Comparison of ENCODE assay signal across 8 cellular contexts in the genomic region with DNA sequence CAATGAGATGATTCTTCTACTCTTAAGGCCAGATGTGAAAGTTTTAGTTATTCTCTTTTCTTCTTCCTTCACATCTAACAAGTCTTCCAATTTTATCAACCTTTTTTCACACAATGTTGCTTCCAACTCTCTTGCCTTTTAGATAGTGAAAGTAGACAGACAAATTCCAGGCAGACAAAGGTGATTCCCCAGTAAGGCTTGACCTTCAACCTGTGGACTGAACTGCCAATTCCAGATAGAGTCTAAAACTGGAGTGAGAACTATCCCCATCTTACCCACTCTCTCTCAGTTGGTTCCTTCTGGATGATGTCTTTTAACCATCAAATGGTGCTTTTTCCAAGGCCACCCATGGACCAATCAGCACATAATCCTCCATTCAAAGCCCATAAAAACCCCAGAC.
"Had no signal": no experiment of that assay in that cellular context is flagged by ENCODE, and none has a peak within 500 bp of the region (broad histone marks: within the 10 kb centered on the region; RNA-seq: fewer than 3 reads in every experiment).

No MANE protein-coding gene starts in this region.

- H3K4me3 ChIP-seq: GM12878 had no signal

- DNase-seq: GDM1, GF-D8 had no signal

- FAIRE-seq: G401.6, GM12878, GM12891, GM12892, GM18507, GM19239 had no signal

- ATAC-seq: GM12878 had no signal
